Comparison of ENCODE assay signal across 15 cellular contexts in the genomic region with DNA sequence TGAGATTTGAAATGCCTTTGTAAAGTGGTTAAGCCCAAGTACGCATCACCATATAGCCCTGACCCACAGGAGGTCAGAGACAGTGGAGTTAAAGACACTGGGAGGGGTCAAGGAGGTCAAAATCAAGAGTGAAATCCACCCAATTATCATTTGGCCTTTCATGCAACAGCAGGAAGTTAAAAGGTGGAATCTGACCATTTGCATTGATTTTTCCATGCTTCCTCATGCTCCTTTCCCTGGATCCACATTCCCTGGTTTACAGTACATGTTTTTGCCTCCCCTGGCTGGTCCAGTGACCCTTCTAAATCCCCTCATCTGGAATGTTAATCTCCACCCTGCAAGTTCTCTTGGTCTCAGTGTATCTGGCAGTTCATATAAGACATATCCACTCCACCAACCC. TPM values are rescaled to one million over a fixed set of nuclear protein-coding genes. Genes with fewer than 3 reads are reported as not detected.
DNase-seq lines count a peak whose midpoint lies in the region; ATAC-seq, FAIRE-seq and TF ChIP-seq lines count a peak whose summit lies in the region.
"Had no signal": no experiment of that assay in that cellular context is flagged by ENCODE, and none has a peak within 500 bp of the region (broad histone marks: within the 10 kb centered on the region; RNA-seq: fewer than 3 reads in every experiment).

No MANE protein-coding gene starts in this region.

- no peak overlapping the region for H3K4me3 ChIP-seq in esophagus muscularis mucosa
- H3K4me3 ChIP-seq in right lobe of liver, result no peak overlapping the region
- H3K4me3 ChIP-seq in parathyroid adenoma (ENCODE audit: low read depth, low read length), result no peak overlapping the region
- no peak overlapping the region for H3K4me3 ChIP-seq in HAP-1

- 91% methylated on average over 1 of the region's 1 CpG for WGBS in esophagus muscularis mucosa
- WGBS in right lobe of liver (ENCODE audit: insufficient coverage, low coverage, low lambda C conversion rate, missing lambda C conversion rate), result 60% methylated on average over 1 of the region's 1 CpG

- H3K27me3 ChIP-seq in esophagus muscularis mucosa (no peaks in the 10 kb centered on the region), right lobe of liver (no peaks in the 10 kb centered on the region), parathyroid adenoma (ENCODE audit: control insufficient read depth, insufficient read depth, low read length) (no peaks in the 10 kb centered on the region), HAP-1 (ENCODE audit: low read depth) (no peaks in the 10 kb centered on the region)
- H3K27me3 ChIP-seq: BE2C had no signal

- intact Hi-C loops in esophagus muscularis mucosa (cut with DNase I), result no loop called here
- intact Hi-C loops in right lobe of liver (cut with DNase I), result no loop called here

- H3K27ac ChIP-seq in esophagus muscularis mucosa (replicated peaks in 1 of 4) (no peak overlapping the region), right lobe of liver (peak overlapping the region; percentile 28 to 71 (median 38)), parathyroid adenoma (peak overlapping the region; percentile 80)

- FAIRE-seq in HTR-8/SVneo (lab: Jason Lieb, UNC), result peak; percentile 42

- ATAC-seq in right lobe of liver, result peak in 3 of 4 donors; percentile 52 to 80 (median 69)

- DNase-seq in HTR-8/SVneo (ENCODE audit: insufficient read length, low spot score), result no peak
- peak; percentile 62 for DNase-seq in esophagus muscularis mucosa (ENCODE audit: extremely low spot score)
- no peak for DNase-seq in right lobe of liver
- DNase-seq in NCI-H187 treated with DMSO at 0.1 percent for 48 hours (lab: John Stamatoyannopoulos, UW), result no peak
- DNase-seq in HAP-1 (ENCODE audit: low spot score in 2 of 2), result no peak
- no peak for DNase-seq in DMS114 treated with DMSO at 0.1 percent for 48 hours (lab: John Stamatoyannopoulos, UW; ENCODE audit: unreplicated experiment)
- DNase-seq: BE2C; CD4-positive, CD25-positive, alpha-beta regulatory T cell; CD8-positive, alpha-beta memory T cell; COR-L47; DMS 273 treated with DMSO at 0.1 percent for 48 hours; GF-D8; GOT3; H7 had no signal

- no peak overlapping the region for H3K9ac ChIP-seq in parathyroid adenoma

- H3K9me3 ChIP-seq in esophagus muscularis mucosa (no peaks in the 10 kb centered on the region), right lobe of liver (no peaks in the 10 kb centered on the region), parathyroid adenoma (ENCODE audit: control insufficient read depth, low read length) (no peaks in the 10 kb centered on the region), HAP-1 (no peaks in the 10 kb centered on the region)
- H3K9me3 ChIP-seq: BE2C had no signal

- TF ChIP-seq CTCF in esophagus muscularis mucosa (IDR thresholded peaks at IDR 0.05) (no peak), right lobe of liver (IDR thresholded peaks at IDR 0.05) (no peak), parathyroid adenoma (IDR thresholded peaks at IDR 0.05) (no peak)

- H3K4me1 ChIP-seq in esophagus muscularis mucosa (no peaks in the 10 kb centered on the region), right lobe of liver (peaks cover 0 to 37% (median 18%) of the 10 kb centered on the region in 4 donors), parathyroid adenoma (peaks cover 49% of the 10 kb centered on the region), HAP-1 (no peaks in the 10 kb centered on the region)

- peak overlapping the region; percentile 48 for H3K4me2 ChIP-seq in parathyroid adenoma (ENCODE audit: low read length)

- H3K79me2 ChIP-seq in parathyroid adenoma, result no peaks in the 10 kb centered on the region

- no peak for TF ChIP-seq POLR2A in esophagus muscularis mucosa (IDR thresholded peaks at IDR 0.05; ENCODE audit: low read depth)
- no peak for TF ChIP-seq POLR2A in right lobe of liver (IDR thresholded peaks at IDR 0.05)

- peak overlapping the region; percentile 63 for H2AFZ ChIP-seq in parathyroid adenoma

- H3K36me3 ChIP-seq in esophagus muscularis mucosa (no peaks in the 10 kb centered on the region), right lobe of liver (no peaks in the 10 kb centered on the region), parathyroid adenoma (ENCODE audit: control insufficient read depth, insufficient read depth, low read length) (no peaks in the 10 kb centered on the region), HAP-1 (replicated peaks) (no peaks in the 10 kb centered on the region)
- H3K36me3 ChIP-seq: BE2C had no signal

- no peak for TF ChIP-seq EP300 in esophagus muscularis mucosa (IDR thresholded peaks at IDR 0.05)

- in situ Hi-C loops in HAP-1 (cut with MboI; ENCODE audit: low sequenced_read_pairs), result no loop called here

RNA-seq across cellular contexts. Expression of a gene that starts 36.6 kb away (rescaled TPM):
- total RNA-seq in esophagus muscularis mucosa (10 to 100 TPM; 25.8 to 40.7 (median 28.6) TPM), right lobe of liver (10 to 100 TPM; 36.5 to 74.5 (median 61.9) TPM)
- total RNA-seq: CD4-positive, CD25-positive, alpha-beta regulatory T cell had no signal

Comparison
In these comparisons a context has a peak if more than half of its experiments do, and no peak if none do; other contexts are left out.
1. H3K27ac ChIP-seq: peak in right lobe of liver (3 of 3) and parathyroid adenoma (single experiment); none in esophagus muscularis mucosa (0 of 4).